In genomic region chr13:28299941-28300340, GRCh38 we compare ENCODE assay signal across 21 cellular contexts.
DNase-seq lines count a peak whose midpoint lies in the region; ATAC-seq and TF ChIP-seq lines count a peak whose summit lies in the region.
"Had no signal": no experiment of that assay in that cellular context is flagged by ENCODE, and none has a peak within 500 bp of the region (broad histone marks: within the 10 kb centered on the region; RNA-seq: fewer than 3 reads in every experiment).

No MANE protein-coding gene starts in this region.

- no peak overlapping the region for H2AFZ ChIP-seq in neuronal stem cell (ENCODE audit: low read length)

- H3K9me3 ChIP-seq in neuronal stem cell (replicated peaks in 1 of 2; ENCODE audit: control insufficient read depth in 2 of 2, insufficient read depth in 1 of 2, low read depth in 1 of 2, low read length in 2 of 2): no peaks in the 10 kb centered on the region

- no peak overlapping the region for H3K4me3 ChIP-seq in neuronal stem cell (ENCODE audit: low read length in 2 of 2)
- H3K4me3 ChIP-seq: K562 had no signal

- no peak for ATAC-seq in GM18502 (IDR thresholded peaks at IDR 0.05; ENCODE audit: poor library complexity, unreplicated experiment)
- ATAC-seq: HepG2, K562, PC-3 had no signal

- no peak overlapping the region for H2BK15ac ChIP-seq in neuronal stem cell (ENCODE audit: low read length)

- no peak overlapping the region for H3K18ac ChIP-seq in neuronal stem cell (ENCODE audit: low read length)

- H3K14ac ChIP-seq in neuronal stem cell (ENCODE audit: low read length): no peak overlapping the region

- TF ChIP-seq CTCF in brain (conservative IDR thresholded peaks at IDR 0.05) (no peak), nephron progenitor cell (IDR thresholded peaks at IDR 0.05) (no peak)

- peaks cover 10 to 15% of the 10 kb centered on the region in 2 donors for H3K4me1 ChIP-seq in neuronal stem cell (ENCODE audit: control insufficient read depth in 2 of 2, insufficient read depth in 1 of 2, low read depth in 1 of 2, low read length in 2 of 2)

- H3K27me3 ChIP-seq in neuronal stem cell (ENCODE audit: control insufficient read depth in 3 of 3, insufficient read depth in 3 of 3, low read depth in 1 of 3, low read length in 3 of 3): no peaks in the 10 kb centered on the region

- H3K9me3 Mint-ChIP-seq in brain (no peaks in the 10 kb centered on the region), nephron progenitor cell (no peaks in the 10 kb centered on the region)

- no peak overlapping the region for H4K91ac ChIP-seq in neuronal stem cell (ENCODE audit: low read depth, low read length, poor library complexity)

- no peak overlapping the region for H3K4ac ChIP-seq in neuronal stem cell (ENCODE audit: low read length)

- H3K4me2 ChIP-seq in neuronal stem cell (ENCODE audit: insufficient read depth, low read length, poor library complexity, severe bottlenecking): no peak overlapping the region

- peaks cover 0 to 6% of the 10 kb centered on the region in 2 donors for H3K36me3 ChIP-seq in neuronal stem cell (replicated peaks in 1 of 2; ENCODE audit: control insufficient read depth in 2 of 2, insufficient read depth in 2 of 2, low read length in 2 of 2)

- H3K27ac ChIP-seq in neuronal stem cell (replicated peaks; ENCODE audit: low read length): no peak overlapping the region
- H3K27ac ChIP-seq: HL-60 had no signal

- H3K23ac ChIP-seq in neuronal stem cell (ENCODE audit: low read depth, low read length, poor library complexity): no peak overlapping the region

- H3K4me3 Mint-ChIP-seq in brain (peak overlapping the region in 2 of 5 experiments; percentile 8 to 38), nephron progenitor cell (no peak overlapping the region)
- H3K4me3 Mint-ChIP-seq: CD4-positive, alpha-beta memory T cell had no signal

- H3K4me1 Mint-ChIP-seq in brain (peaks cover 45% of the 10 kb centered on the region), nephron progenitor cell (peaks cover 33% of the 10 kb centered on the region)

- peaks cover 10% of the 10 kb centered on the region for H3K36me3 Mint-ChIP-seq in brain
- peaks cover 13% of the 10 kb centered on the region for H3K36me3 Mint-ChIP-seq in nephron progenitor cell (ENCODE audit: low read depth)

- no peak overlapping the region for H4K8ac ChIP-seq in neuronal stem cell (ENCODE audit: low read depth, low read length)

- no peak overlapping the region for H2BK120ac ChIP-seq in neuronal stem cell (ENCODE audit: low read depth, low read length)

- peaks cover 7% of the 10 kb centered on the region for H3K27me3 Mint-ChIP-seq in brain
- H3K27me3 Mint-ChIP-seq in nephron progenitor cell (ENCODE audit: low read depth, poor library complexity): peaks cover 2% of the 10 kb centered on the region
- H3K27me3 Mint-ChIP-seq: CD4-positive, alpha-beta memory T cell had no signal

- no CpG with 5 or more reads among the region's 2 CpGs for WGBS in neuronal stem cell (ENCODE audit: extremely low coverage in 2 of 2, insufficient read length in 2 of 2, insufficient replicate concordance in 1 of 2), 2 donors

- H3K27ac Mint-ChIP-seq in brain (peak overlapping the region in 3 of 5 experiments; percentile 5 to 83 (median 46)), nephron progenitor cell (no peak overlapping the region)
- H3K27ac Mint-ChIP-seq: CD4-positive, alpha-beta memory T cell had no signal

- DNase-seq in COR-L47 (lab: John Stamatoyannopoulos, UW): peak; percentile 39
- peak; percentile 60 for DNase-seq in NCI-H1105 treated with DMSO at 0.1 percent for 48 hours (lab: John Stamatoyannopoulos, UW)
- DNase-seq in iris pigment epithelial cell (ENCODE audit: low read depth): peak; percentile 34
- DNase-seq in nephron progenitor cell: no peak
- DNase-seq in neuronal stem cell (ENCODE audit: low spot score): no peak
- no peak for DNase-seq in NCI-H2029 treated with DMSO at 0.1 percent for 48 hours (lab: John Stamatoyannopoulos, UW)
- DNase-seq: Calu3; CD4-positive, alpha-beta memory T cell; DMS53; GF-D8; MM.1S; NCI-H1048; NCI-H446; NCI-H526; PC-3; Right ventricle myocardium superior had no signal

- no peak overlapping the region for H3K9ac ChIP-seq in neuronal stem cell (ENCODE audit: low read depth, low read length, poor library complexity)

- H3K79me1 ChIP-seq in neuronal stem cell (ENCODE audit: low read depth, low read length): no peaks in the 10 kb centered on the region

- no peak overlapping the region for H2BK12ac ChIP-seq in neuronal stem cell (ENCODE audit: low read length)

- H2AK5ac ChIP-seq in neuronal stem cell (ENCODE audit: low read depth, low read length): no peak overlapping the region

- no peak overlapping the region for H2BK5ac ChIP-seq in neuronal stem cell (ENCODE audit: low read length)

Comparison
In these comparisons a context has a peak if more than half of its experiments do, and no peak if none do; other contexts are left out.
1. DNase-seq: peak in COR-L47 (single experiment), NCI-H1105 treated with DMSO at 0.1 percent for 48 hours (single experiment) and iris pigment epithelial cell (single experiment); none in nephron progenitor cell (single experiment), neuronal stem cell (single experiment) and NCI-H2029 treated with DMSO at 0.1 percent for 48 hours (single experiment).